In genomic region chr10:628386-629045, GRCh38 we compare ENCODE assay signal across 15 cellular contexts.
DNase-seq lines count a peak whose midpoint lies in the region; ATAC-seq and TF ChIP-seq lines count a peak whose summit lies in the region.
"Had no signal": no experiment of that assay in that cellular context is flagged by ENCODE, and none has a peak within 500 bp of the region (broad histone marks: within the 10 kb centered on the region; RNA-seq: fewer than 3 reads in every experiment).

No MANE protein-coding gene starts in this region.

- peak overlapping the region in 1 of 4 donors; percentile 22 for H3K4me3 ChIP-seq in esophagus muscularis mucosa
- H3K4me3 ChIP-seq: ovary, transverse colon had no signal

- no peaks in the 10 kb centered on the region for H3K36me3 Mint-ChIP-seq in activated naive CD4-positive, alpha-beta T cell treated with anti-CD3 and anti-CD28 coated beads, Interleukin-2, amount 50 U/mL, for 24 hours
- H3K36me3 Mint-ChIP-seq in activated naive CD4-positive, alpha-beta T cell treated with anti-CD3 and anti-CD28 coated beads, Interleukin-2, amount 50 U/mL, for 72 hours, result no peaks in the 10 kb centered on the region
- H3K36me3 Mint-ChIP-seq: CD8-positive, alpha-beta memory T cell had no signal

- H3K9me3 ChIP-seq in esophagus muscularis mucosa, result no peaks in the 10 kb centered on the region
- H3K9me3 ChIP-seq: ovary, transverse colon had no signal

- WGBS in esophagus muscularis mucosa, result 92% methylated on average over 19 of the region's 19 CpGs

- TF ChIP-seq POLR2A in esophagus muscularis mucosa (IDR thresholded peaks at IDR 0.05; ENCODE audit: low read depth), result no peak

- peaks cover 0 to 3% (median 1%) of the 10 kb centered on the region in 4 donors for H3K36me3 ChIP-seq in esophagus muscularis mucosa
- H3K36me3 ChIP-seq: ovary, transverse colon had no signal

- no peak for ATAC-seq in activated naive CD4-positive, alpha-beta T cell treated with anti-CD3 and anti-CD28 coated beads, Interleukin-2, amount 50 U/mL, for 72 hours
- ATAC-seq in HG03457 (IDR thresholded peaks at IDR 0.05; ENCODE audit: unreplicated experiment) (no peak), HG02885 (IDR thresholded peaks at IDR 0.05; ENCODE audit: poor library complexity, unreplicated experiment) (no peak), GM19397 (IDR thresholded peaks at IDR 0.05; ENCODE audit: unreplicated experiment) (no peak)
- ATAC-seq: left lobe of liver had no signal

- no peak for TF ChIP-seq EP300 in esophagus muscularis mucosa (IDR thresholded peaks at IDR 0.05)

- H3K4me1 ChIP-seq in esophagus muscularis mucosa, result peaks cover 39 to 73% (median 72%) of the 10 kb centered on the region in 4 donors

- DNase-seq in activated naive CD4-positive, alpha-beta T cell treated with anti-CD3 and anti-CD28 coated beads, Interleukin-2, amount 50 U/mL, for 72 hours (ENCODE audit: low spot score in 2 of 2), result no peak
- no peak for DNase-seq in esophagus muscularis mucosa (ENCODE audit: extremely low spot score)
- peak in 49 of 56 donors; percentile 39 to 88 (median 75) for DNase-seq in nucleus accumbens (lab: John Stamatoyannopoulos, UW)
- DNase-seq in ureter (ENCODE audit: low spot score), result peak; percentile 73
- DNase-seq: cerebellar nuclear complex; NK-92 treated with Interleukin-12 subunit alpha and Interleukin-12 subunit beta, amount 100 ng/mL, for 24 hours; transverse colon had no signal

- no peaks in the 10 kb centered on the region for H3K27me3 ChIP-seq in esophagus muscularis mucosa
- H3K27me3 ChIP-seq: ovary, transverse colon had no signal

- no peaks in the 10 kb centered on the region for H3K4me1 Mint-ChIP-seq in activated naive CD4-positive, alpha-beta T cell treated with anti-CD3 and anti-CD28 coated beads, Interleukin-2, amount 50 U/mL, for 24 hours
- H3K4me1 Mint-ChIP-seq: CD8-positive, alpha-beta memory T cell had no signal

- H3K9me3 Mint-ChIP-seq in activated naive CD4-positive, alpha-beta T cell treated with anti-CD3 and anti-CD28 coated beads, Interleukin-2, amount 50 U/mL, for 24 hours, result no peaks in the 10 kb centered on the region
- H3K9me3 Mint-ChIP-seq in activated naive CD4-positive, alpha-beta T cell treated with anti-CD3 and anti-CD28 coated beads, Interleukin-2, amount 50 U/mL, for 72 hours, result no peaks in the 10 kb centered on the region
- H3K9me3 Mint-ChIP-seq: activated T-helper 2 cell treated with anti-CD3 and anti-CD28 coated beads, Interferon-gamma antibody, Interleukin-2, Interleukin-4, amounts not matched to agents 10 μg/mL and 5 μg/mL and 100 μg/mL, durations not matched to agents 14 hours and 24 hours and 36 hours had no signal

- no peak overlapping the region for H3K4me3 Mint-ChIP-seq in activated naive CD4-positive, alpha-beta T cell treated with anti-CD3 and anti-CD28 coated beads, Interleukin-2, amount 50 U/mL, for 24 hours
- H3K4me3 Mint-ChIP-seq: CD8-positive, alpha-beta memory T cell had no signal

- H3K27me3 Mint-ChIP-seq in activated naive CD4-positive, alpha-beta T cell treated with anti-CD3 and anti-CD28 coated beads, Interleukin-2, amount 50 U/mL, for 24 hours, result peaks cover 4% of the 10 kb centered on the region

- H3K27ac ChIP-seq in esophagus muscularis mucosa (replicated peaks in 1 of 4), result peak overlapping the region; percentile 17 to 93 (median 67)
- H3K27ac ChIP-seq: ovary had no signal

- intact Hi-C loops in esophagus muscularis mucosa (cut with DNase I), result loop anchor here (10.0 kb wide), 1 partner anchor 56 kb away; the partner anchor contains the start of gene DIP2C

- no peak for TF ChIP-seq CTCF in esophagus muscularis mucosa (IDR thresholded peaks at IDR 0.05)

- peak overlapping the region; percentile 23 for H3K27ac Mint-ChIP-seq in activated naive CD4-positive, alpha-beta T cell treated with anti-CD3 and anti-CD28 coated beads, Interleukin-2, amount 50 U/mL, for 24 hours
- H3K27ac Mint-ChIP-seq in activated naive CD4-positive, alpha-beta T cell treated with anti-CD3 and anti-CD28 coated beads, Interleukin-2, amount 50 U/mL, for 72 hours, result no peak overlapping the region
- H3K27ac Mint-ChIP-seq: activated T-helper 2 cell treated with anti-CD3 and anti-CD28 coated beads, Interferon-gamma antibody, Interleukin-2, Interleukin-4, amounts not matched to agents 10 μg/mL and 5 μg/mL and 100 μg/mL, durations not matched to agents 14 hours and 24 hours and 36 hours; CD8-positive, alpha-beta memory T cell had no signal

Comparison
In these comparisons a context has a peak if more than half of its experiments do, and no peak if none do; other contexts are left out.
1. DNase-seq: peak in nucleus accumbens (49 of 56) and ureter (single experiment); none in activated naive CD4-positive, alpha-beta T cell treated with anti-CD3 and anti-CD28 coated beads, Interleukin-2, amount 50 U/mL, for 72 hours (0 of 2) and esophagus muscularis mucosa (single experiment).